1 cellular context compared by ENCODE assay signal in the genomic region with DNA sequence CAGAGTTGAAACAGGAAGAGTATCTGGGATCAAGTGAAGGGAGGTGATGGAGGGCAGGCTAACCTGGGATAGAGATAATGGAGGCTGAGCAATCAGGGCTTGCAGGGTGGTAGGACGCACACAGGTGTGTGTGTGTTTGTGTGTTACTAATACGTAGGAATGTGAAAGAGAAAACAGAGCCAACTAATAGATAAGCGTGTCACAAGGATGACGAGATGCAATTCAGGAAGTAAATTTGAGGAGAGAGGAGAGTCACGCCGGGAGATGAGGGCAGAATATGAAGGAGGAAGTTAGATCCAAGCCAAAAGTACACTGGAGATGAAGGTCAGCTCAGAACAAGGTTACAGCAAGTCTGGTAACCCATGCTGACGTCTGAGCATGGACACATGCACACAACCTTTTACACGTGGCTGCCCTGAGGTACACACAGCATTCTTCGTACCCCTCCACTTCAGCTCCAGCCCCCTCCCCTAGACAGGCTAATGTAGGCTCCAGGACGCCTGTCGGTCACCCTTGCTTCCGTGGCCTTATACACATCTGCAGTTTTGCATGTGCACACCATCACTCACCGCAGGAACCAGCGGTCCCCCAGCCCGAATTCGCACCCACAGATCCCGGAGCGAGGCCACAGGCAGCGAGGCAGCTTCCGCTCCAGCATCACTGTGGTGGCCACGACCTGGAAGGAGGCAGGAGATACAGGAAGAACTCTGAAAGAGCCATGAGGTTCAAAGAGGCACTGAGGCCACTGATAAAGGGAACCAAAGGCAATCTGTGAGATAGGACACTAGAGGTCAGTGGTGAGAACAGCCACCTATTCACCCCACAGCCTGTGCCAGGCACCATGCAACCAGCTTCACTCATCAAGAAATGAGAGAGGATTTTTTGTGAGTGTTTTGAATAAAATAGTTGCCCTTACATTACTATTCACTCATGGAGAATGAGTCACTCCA.
TF ChIP-seq lines count a peak whose summit lies in the region.

No MANE protein-coding gene starts in this region.

TF ChIP-seq in WTC11, 78 proteins besides CTCF, POLR2A, EP300 and RAD21 (continued from another document):
- TF ChIP-seq, protein P1, sequence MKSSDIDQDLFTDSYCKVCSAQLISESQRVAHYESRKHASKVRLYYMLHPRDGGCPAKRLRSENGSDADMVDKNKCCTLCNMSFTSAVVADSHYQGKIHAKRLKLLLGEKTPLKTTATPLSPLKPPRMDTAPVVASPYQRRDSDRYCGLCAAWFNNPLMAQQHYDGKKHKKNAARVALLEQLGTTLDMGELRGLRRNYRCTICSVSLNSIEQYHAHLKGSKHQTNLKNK (CRISPR knock-in tag; IDR thresholded peaks at IDR 0.05) = no peak
- TF ChIP-seq ELF4 (CRISPR knock-in tag; IDR thresholded peaks at IDR 0.05; ENCODE audit: low read depth) (no peak), MLX (CRISPR knock-in tag; IDR thresholded peaks at IDR 0.05) (no peak), ZNF121 (CRISPR knock-in tag; IDR thresholded peaks at IDR 0.05) (no peak), ZNF396 (CRISPR knock-in tag; IDR thresholded peaks at IDR 0.05; ENCODE audit: borderline replicate concordance) (no peak), ZNF263 (CRISPR knock-in tag; IDR thresholded peaks at IDR 0.05; ENCODE audit: low read depth) (no peak)
- TF ChIP-seq, protein P2, sequence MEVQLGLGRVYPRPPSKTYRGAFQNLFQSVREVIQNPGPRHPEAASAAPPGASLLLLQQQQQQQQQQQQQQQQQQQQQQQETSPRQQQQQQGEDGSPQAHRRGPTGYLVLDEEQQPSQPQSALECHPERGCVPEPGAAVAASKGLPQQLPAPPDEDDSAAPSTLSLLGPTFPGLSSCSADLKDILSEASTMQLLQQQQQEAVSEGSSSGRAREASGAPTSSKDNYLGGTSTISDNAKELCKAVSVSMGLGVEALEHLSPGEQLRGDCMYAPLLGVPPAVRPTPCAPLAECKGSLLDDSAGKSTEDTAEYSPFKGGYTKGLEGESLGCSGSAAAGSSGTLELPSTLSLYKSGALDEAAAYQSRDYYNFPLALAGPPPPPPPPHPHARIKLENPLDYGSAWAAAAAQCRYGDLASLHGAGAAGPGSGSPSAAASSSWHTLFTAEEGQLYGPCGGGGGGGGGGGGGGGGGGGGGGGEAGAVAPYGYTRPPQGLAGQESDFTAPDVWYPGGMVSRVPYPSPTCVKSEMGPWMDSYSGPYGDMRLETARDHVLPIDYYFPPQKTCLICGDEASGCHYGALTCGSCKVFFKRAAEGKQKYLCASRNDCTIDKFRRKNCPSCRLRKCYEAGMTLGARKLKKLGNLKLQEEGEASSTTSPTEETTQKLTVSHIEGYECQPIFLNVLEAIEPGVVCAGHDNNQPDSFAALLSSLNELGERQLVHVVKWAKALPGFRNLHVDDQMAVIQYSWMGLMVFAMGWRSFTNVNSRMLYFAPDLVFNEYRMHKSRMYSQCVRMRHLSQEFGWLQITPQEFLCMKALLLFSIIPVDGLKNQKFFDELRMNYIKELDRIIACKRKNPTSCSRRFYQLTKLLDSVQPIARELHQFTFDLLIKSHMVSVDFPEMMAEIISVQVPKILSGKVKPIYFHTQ (CRISPR knock-in tag; IDR thresholded peaks at IDR 0.05) = no peak
TF ChIP-seq in WTC11: peak in this region for 0.
